13 cellular contexts compared by ENCODE assay signal in the genomic region with DNA sequence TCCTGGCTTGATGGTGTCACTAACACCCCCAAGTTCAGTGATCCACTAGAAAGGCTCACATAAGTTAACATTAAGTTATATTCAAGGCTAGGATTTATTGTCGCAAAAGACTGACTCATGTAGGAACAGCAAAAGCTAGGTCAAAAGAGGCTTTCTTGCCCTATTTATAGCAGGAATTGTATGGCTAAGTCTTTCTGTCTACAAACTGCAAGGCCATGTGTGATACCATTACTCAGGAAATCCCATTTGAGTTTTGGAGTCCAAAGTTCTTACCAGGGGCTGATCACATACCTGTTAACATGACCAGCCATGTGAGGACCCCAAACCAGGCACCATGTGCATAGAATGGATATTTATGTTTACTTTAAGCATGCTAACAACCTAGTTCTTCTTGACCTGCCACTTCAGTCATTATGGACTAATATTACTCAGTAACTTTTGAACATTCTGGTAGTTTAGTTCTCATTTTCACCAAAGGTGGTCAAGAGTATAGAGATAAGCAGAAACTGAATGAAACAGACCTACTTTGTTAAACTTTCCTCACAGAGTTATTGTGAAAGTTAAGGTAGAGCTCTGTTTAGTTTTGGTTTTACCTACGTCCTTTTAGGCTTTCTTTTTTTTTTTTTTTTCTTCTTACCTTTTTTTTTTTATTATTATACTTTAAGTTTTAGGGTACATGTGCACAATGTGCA.
DNase-seq lines count a peak whose midpoint lies in the region; ATAC-seq and TF ChIP-seq lines count a peak whose summit lies in the region.
"Had no signal": no experiment of that assay in that cellular context is flagged by ENCODE, and none has a peak within 500 bp of the region (broad histone marks: within the 10 kb centered on the region; RNA-seq: fewer than 3 reads in every experiment).

No MANE protein-coding gene starts in this region.

- H3F3A ChIP-seq in MM.1S (ENCODE audit: insufficient read depth, low read length) (peaks cover 25% of the 10 kb centered on the region), smooth muscle cell (ENCODE audit: low read depth) (no peaks in the 10 kb centered on the region)

- H3K9me2 ChIP-seq in MM.1S (replicated peaks; ENCODE audit: insufficient read depth, low read length) = no peaks in the 10 kb centered on the region

- H3K36me3 ChIP-seq in MM.1S (replicated peaks; ENCODE audit: insufficient read depth, low read length) (no peaks in the 10 kb centered on the region), HAP-1 (replicated peaks) (no peaks in the 10 kb centered on the region; the same call in 1 of the 2 replicates), smooth muscle cell (ENCODE audit: low read depth) (peaks cover 5% of the 10 kb centered on the region)

- H4K20me1 ChIP-seq in MM.1S (ENCODE audit: insufficient read depth, low read length) (no peaks in the 10 kb centered on the region), smooth muscle cell (ENCODE audit: low read depth) (peaks cover 4% of the 10 kb centered on the region)

- no peak overlapping the region; the same call in 1 of the 2 replicates for H2AFZ ChIP-seq in MM.1S (ENCODE audit: low read length)
- no peak overlapping the region for H2AFZ ChIP-seq in smooth muscle cell (ENCODE audit: low read depth)

- H3K4me3 Mint-ChIP-seq in stimulated activated memory B cell treated with anti-CD40 and anti-IgM and Interleukin-4, amounts not matched to agents 10 μg/mL and 1 μg/mL and 100 μg/mL, for 72 hours = no peak overlapping the region
- H3K4me3 Mint-ChIP-seq: activated CD4-positive, alpha-beta memory T cell treated with anti-CD3 and anti-CD28 coated beads for 36 hours; stimulated activated effector memory CD8-positive, alpha-beta T cell treated with anti-CD3 and anti-CD28 coated beads, Interleukin-12 subunit alpha, Interleukin-12 subunit beta, amount 100 ng/mL, for 72 hours had no signal

- H3K9me3 Mint-ChIP-seq in stimulated activated memory B cell treated with anti-CD40 and anti-IgM and Interleukin-4, amounts not matched to agents 10 μg/mL and 1 μg/mL and 100 μg/mL, for 72 hours = no peaks in the 10 kb centered on the region
- H3K9me3 Mint-ChIP-seq: activated CD4-positive, alpha-beta memory T cell treated with anti-CD3 and anti-CD28 coated beads for 36 hours; stimulated activated effector memory CD8-positive, alpha-beta T cell treated with anti-CD3 and anti-CD28 coated beads, Interleukin-12 subunit alpha, Interleukin-12 subunit beta, amount 100 ng/mL, for 72 hours had no signal

- no peak overlapping the region for H3K27ac Mint-ChIP-seq in stimulated activated memory B cell treated with anti-CD40 and anti-IgM and Interleukin-4, amounts not matched to agents 10 μg/mL and 1 μg/mL and 100 μg/mL, for 72 hours
- H3K27ac Mint-ChIP-seq: activated CD4-positive, alpha-beta memory T cell treated with anti-CD3 and anti-CD28 coated beads for 36 hours; stimulated activated effector memory CD8-positive, alpha-beta T cell treated with anti-CD3 and anti-CD28 coated beads, Interleukin-12 subunit alpha, Interleukin-12 subunit beta, amount 100 ng/mL, for 72 hours had no signal

- no peak for TF ChIP-seq CTCF in MM.1S (IDR thresholded peaks at IDR 0.05; ENCODE audit: low read length)
- TF ChIP-seq CTCF in smooth muscle cell (IDR thresholded peaks at IDR 0.05; ENCODE audit: borderline replicate concordance, insufficient read depth, poor library complexity, severe bottlenecking) = no peak

- H3K27me3 Mint-ChIP-seq in stimulated activated memory B cell treated with anti-CD40 and anti-IgM and Interleukin-4, amounts not matched to agents 10 μg/mL and 1 μg/mL and 100 μg/mL, for 72 hours = no peaks in the 10 kb centered on the region
- H3K27me3 Mint-ChIP-seq: activated CD4-positive, alpha-beta memory T cell treated with anti-CD3 and anti-CD28 coated beads for 36 hours had no signal

- peaks cover 9% of the 10 kb centered on the region for H3K36me3 Mint-ChIP-seq in stimulated activated memory B cell treated with anti-CD40 and anti-IgM and Interleukin-4, amounts not matched to agents 10 μg/mL and 1 μg/mL and 100 μg/mL, for 72 hours
- H3K36me3 Mint-ChIP-seq: stimulated activated effector memory CD8-positive, alpha-beta T cell treated with anti-CD3 and anti-CD28 coated beads, Interleukin-12 subunit alpha, Interleukin-12 subunit beta, amount 100 ng/mL, for 72 hours had no signal

- peak overlapping the region; percentile 74 for H3K27ac ChIP-seq in MM.1S (ENCODE audit: low read length)
- H3K27ac ChIP-seq in smooth muscle cell (ENCODE audit: low read depth) = no peak overlapping the region

- 94% methylated on average over 2 of the region's 2 CpGs for WGBS in smooth muscle cell (ENCODE audit: low lambda C conversion rate)

- H3K4me2 ChIP-seq in MM.1S (ENCODE audit: low read depth, low read length) (peak overlapping the region; percentile 60), smooth muscle cell (no peak overlapping the region)

- ATAC-seq in GM18519 (IDR thresholded peaks at IDR 0.05; ENCODE audit: low FRiP score, unreplicated experiment) (peak; percentile 54), GM21515 (IDR thresholded peaks at IDR 0.05; ENCODE audit: unreplicated experiment) (peak; percentile 67), HG02973 (IDR thresholded peaks at IDR 0.05; ENCODE audit: unreplicated experiment) (peak; percentile 77)
- no peak for ATAC-seq in stimulated activated memory B cell treated with anti-CD40 and anti-IgM and Interleukin-4, amounts not matched to agents 10 μg/mL and 1 μg/mL and 100 μg/mL, for 72 hours
- ATAC-seq: stimulated activated effector memory CD8-positive, alpha-beta T cell treated with anti-CD3 and anti-CD28 coated beads, Interleukin-12 subunit alpha, Interleukin-12 subunit beta, amount 100 ng/mL, for 72 hours had no signal

- in situ Hi-C loops in HAP-1 (cut with MboI; ENCODE audit: low sequenced_read_pairs) = no loop called here

- DNase-seq in MM.1S (peak; percentile 43), HAP-1 (ENCODE audit: low spot score in 2 of 2) (no peak), smooth muscle cell (lab: John Stamatoyannopoulos, UW; ENCODE audit: unreplicated experiment) (no peak)
- DNase-seq in stimulated activated CD4-positive, alpha-beta T cell treated with anti-CD3 and anti-CD28 coated beads, Interleukin-2, amount 100 ng/mL, for 48 hours = no peak
- DNase-seq: activated CD4-positive, alpha-beta memory T cell treated with anti-CD3 and anti-CD28 coated beads for 36 hours; activated effector memory CD4-positive, alpha-beta T cell treated with Interleukin-2 at 50 U/mL for 16 hours; NCI-H2227 treated with DMSO at 0.1 percent for 48 hours; T-helper 2 cell had no signal

- H3K4me1 ChIP-seq in MM.1S (ENCODE audit: low read length) = peaks cover 40% of the 10 kb centered on the region
- no peaks in the 10 kb centered on the region for H3K4me1 ChIP-seq in HAP-1
- no peaks in the 10 kb centered on the region for H3K4me1 ChIP-seq in smooth muscle cell (ENCODE audit: low read depth)

- H3K79me2 ChIP-seq in MM.1S (ENCODE audit: low read length) = peaks cover 16% of the 10 kb centered on the region
- peaks cover 3% of the 10 kb centered on the region for H3K79me2 ChIP-seq in smooth muscle cell (ENCODE audit: low read depth)

- H3K4me1 Mint-ChIP-seq in stimulated activated memory B cell treated with anti-CD40 and anti-IgM and Interleukin-4, amounts not matched to agents 10 μg/mL and 1 μg/mL and 100 μg/mL, for 72 hours = peaks cover 8% of the 10 kb centered on the region
- H3K4me1 Mint-ChIP-seq: stimulated activated effector memory CD8-positive, alpha-beta T cell treated with anti-CD3 and anti-CD28 coated beads, Interleukin-12 subunit alpha, Interleukin-12 subunit beta, amount 100 ng/mL, for 72 hours had no signal

- H3K4me3 ChIP-seq in MM.1S (ENCODE audit: low read length) (peak overlapping the region; percentile 36; the same call in 1 of the 2 replicates), HAP-1 (no peak overlapping the region), smooth muscle cell (no peak overlapping the region)

- H3K9ac ChIP-seq in MM.1S (ENCODE audit: low read length) = peak overlapping the region; percentile 16; the same call in 1 of the 2 replicates
- H3K9ac ChIP-seq in smooth muscle cell (ENCODE audit: low read depth) = no peak overlapping the region

- H3K27me3 ChIP-seq in MM.1S (replicated peaks; ENCODE audit: insufficient read depth, low read length) = no peaks in the 10 kb centered on the region
- H3K27me3 ChIP-seq in HAP-1 (ENCODE audit: low read depth) = no peaks in the 10 kb centered on the region
- no peaks in the 10 kb centered on the region for H3K27me3 ChIP-seq in smooth muscle cell (ENCODE audit: low read depth)

- H3K9me3 ChIP-seq in MM.1S (replicated peaks; ENCODE audit: insufficient read depth, low read length) (no peaks in the 10 kb centered on the region), HAP-1 (no peaks in the 10 kb centered on the region), smooth muscle cell (replicated peaks; ENCODE audit: low read depth) (no peaks in the 10 kb centered on the region)
